Comparison of ENCODE assay signal across 23 cellular contexts in genomic region chr11:44470849-44471248, GRCh38.
DNase-seq lines count a peak whose midpoint lies in the region; ATAC-seq and TF ChIP-seq lines count a peak whose summit lies in the region.
"Had no signal": no experiment of that assay in that cellular context is flagged by ENCODE, and none has a peak within 500 bp of the region (broad histone marks: within the 10 kb centered on the region; RNA-seq: fewer than 3 reads in every experiment).

No MANE protein-coding gene starts in this region.

- DNase-seq in EH (ENCODE audit: low read depth) (peak; percentile 42), Right ventricle myocardium superior (peak; percentile 50), left ventricle myocardium inferior (peak; percentile 31), retina (peak; percentile 44), ACHN (no peak), activated gamma-delta T cell (lab: John Stamatoyannopoulos, UW) (no peak), NCI-H774 (lab: John Stamatoyannopoulos, UW) (no peak)
- DNase-seq: CD8-positive, alpha-beta memory T cell; DMS 273 treated with DMSO at 0.1 percent for 48 hours; DND-41; Kasumi-1; NCI-H1092 treated with DMSO at 0.1 percent for 48 hours; NCI-H1436; NCI-H187; NCI-H2081 treated with DMSO at 0.1 percent for 48 hours; NCI-H446; NCI-H524 treated with DMSO at 0.1 percent for 48 hours; NCI-H82; NK-92 treated with Interleukin-12 subunit alpha and Interleukin-12 subunit beta, amount 100 ng/mL, for 24 hours; PC-9; SHP77 treated with DMSO at 0.1 percent for 48 hours had no signal

- H3K27ac ChIP-seq in left ventricle myocardium inferior (replicated peaks) (no peak overlapping the region), gastroesophageal sphincter (no peak overlapping the region)
- H3K27ac ChIP-seq: PC-9 had no signal

- ATAC-seq in Right ventricle myocardium superior (ENCODE audit: poor library complexity) (peak; percentile 74), gastroesophageal sphincter (no peak)
- ATAC-seq: HepG2 had no signal

- TF ChIP-seq EP300 in gastroesophageal sphincter (IDR thresholded peaks at IDR 0.05) = no peak

- no peak for TF ChIP-seq POLR2A in gastroesophageal sphincter (IDR thresholded peaks at IDR 0.05)

- TF ChIP-seq CTCF in left ventricle myocardium inferior (IDR thresholded peaks at IDR 0.05; ENCODE audit: borderline replicate concordance) (no peak), gastroesophageal sphincter (IDR thresholded peaks at IDR 0.05) (no peak)

- H3K4me1 ChIP-seq in left ventricle myocardium inferior (peaks cover 28% of the 10 kb centered on the region), gastroesophageal sphincter (no peaks in the 10 kb centered on the region)

- H3K9me3 ChIP-seq in left ventricle myocardium inferior (replicated peaks) = no peaks in the 10 kb centered on the region
- no peaks in the 10 kb centered on the region for H3K9me3 ChIP-seq in gastroesophageal sphincter

- H3K27me3 ChIP-seq in left ventricle myocardium inferior (ENCODE audit: low read depth) = no peaks in the 10 kb centered on the region
- H3K27me3 ChIP-seq in gastroesophageal sphincter = peaks cover 42% of the 10 kb centered on the region

- intact Hi-C loops in Right ventricle myocardium superior (cut with DNase I) = no loop called here
- intact Hi-C loops in left ventricle myocardium inferior (cut with micrococcal nuclease) = no loop called here

- no peaks in the 10 kb centered on the region for H3K36me3 ChIP-seq in left ventricle myocardium inferior
- H3K36me3 ChIP-seq in gastroesophageal sphincter = no peaks in the 10 kb centered on the region

- in situ Hi-C loops in ACHN (cut with HindIII; ENCODE audit: low pct_ligation_motif_present, low pct_unique_long_range_greater_than_20kb, low sequenced_read_pairs) = no loop called here

- H3K4me3 ChIP-seq in left ventricle myocardium inferior (no peak overlapping the region), gastroesophageal sphincter (no peak overlapping the region)
- H3K4me3 ChIP-seq: PC-9 had no signal

- 30% methylated on average over 3 of the region's 7 CpGs; no CpG with 5 or more reads in 1 of the 2 donors for WGBS in gastroesophageal sphincter (ENCODE audit: low coverage in 1 of 2), 2 donors

Comparison
In these comparisons a context has a peak if more than half of its experiments do, and no peak if none do; other contexts are left out.
1. DNase-seq: peak in EH (single experiment), Right ventricle myocardium superior (single experiment), left ventricle myocardium inferior (single experiment) and retina (single experiment); none in ACHN (single experiment), activated gamma-delta T cell (single experiment) and NCI-H774 (single experiment).